Comparison of ENCODE assay signal across 10 cellular contexts in the genomic region with DNA sequence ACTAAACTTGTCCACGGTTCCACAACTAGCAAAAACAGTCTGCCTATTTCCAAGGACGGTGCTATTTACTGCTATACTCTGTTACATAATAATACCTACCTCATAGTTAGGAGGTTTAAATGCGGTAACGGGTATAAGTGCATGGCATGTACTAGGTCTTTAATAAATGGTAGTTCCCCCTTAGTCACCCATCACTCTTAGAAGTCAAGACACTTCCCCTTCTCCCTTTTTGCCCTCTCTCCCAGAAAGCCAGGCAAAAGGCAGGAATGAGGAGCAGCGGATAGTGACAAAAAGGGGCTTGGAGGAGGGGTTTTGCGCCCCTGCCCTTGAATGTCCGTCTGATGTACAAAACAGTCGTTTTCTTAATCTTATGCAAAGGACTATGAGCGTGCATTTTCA. TPM values are rescaled to one million over a fixed set of nuclear protein-coding genes. Genes with fewer than 3 reads are reported as not detected.
DNase-seq lines count a peak whose midpoint lies in the region; ATAC-seq, FAIRE-seq and TF ChIP-seq lines count a peak whose summit lies in the region.
"Had no signal": no experiment of that assay in that cellular context is flagged by ENCODE, and none has a peak within 500 bp of the region (broad histone marks: within the 10 kb centered on the region; RNA-seq: fewer than 3 reads in every experiment).

No MANE protein-coding gene starts in this region.

- H3K9me3 Mint-ChIP-seq in natural killer cell = no peaks in the 10 kb centered on the region

- peaks cover 50 to 56% of the 10 kb centered on the region in 2 donors for H3K4me1 Mint-ChIP-seq in natural killer cell

- TF ChIP-seq POLR2A in GM12891 (IDR thresholded peaks at IDR 0.05; ENCODE audit: low read depth, low read length) = no peak

- no peaks in the 10 kb centered on the region for H3K27me3 Mint-ChIP-seq in natural killer cell (ENCODE audit: low read depth in 2 of 2)

- peak overlapping the region; percentile 87 to 99 for H3K27ac Mint-ChIP-seq in natural killer cell

- no peaks in the 10 kb centered on the region for H3K9me3 ChIP-seq in ascending aorta
- no peaks in the 10 kb centered on the region for H3K9me3 ChIP-seq in psoas muscle

- H3K36me3 Mint-ChIP-seq in natural killer cell = no peaks in the 10 kb centered on the region

- no peak for FAIRE-seq in GM12891 (lab: Jason Lieb, UNC)
- FAIRE-seq: bronchial epithelial cell had no signal

- H3K4me3 Mint-ChIP-seq in natural killer cell = peak overlapping the region; percentile 94

- TF ChIP-seq CTCF in HL-60 (IDR thresholded peaks at IDR 0.05; ENCODE audit: insufficient read depth, low read length) = no peak
- no peak for TF ChIP-seq CTCF in ascending aorta (IDR thresholded peaks at IDR 0.05)
- TF ChIP-seq CTCF in natural killer cell (IDR thresholded peaks at IDR 0.05) = no peak
- TF ChIP-seq CTCF in psoas muscle (IDR thresholded peaks at IDR 0.05) = no peak

- peaks cover 0 to 9% of the 10 kb centered on the region in 2 donors for H3K36me3 ChIP-seq in ascending aorta
- peaks cover 3 to 12% of the 10 kb centered on the region in 2 donors for H3K36me3 ChIP-seq in psoas muscle (ENCODE audit: insufficient read depth in 1 of 2, low read depth in 1 of 2)

- 85 to 93% (median 85%) methylated on average over 9 of the region's 9 CpGs for WGBS in psoas muscle, 3 donors

- H3K27me3 ChIP-seq in HL-60 (ENCODE audit: insufficient read depth, poor library complexity, severe bottlenecking) (no peaks in the 10 kb centered on the region), ascending aorta (no peaks in the 10 kb centered on the region), psoas muscle (ENCODE audit: insufficient read depth in 3 of 3, low read length in 2 of 3) (no peaks in the 10 kb centered on the region)

- ATAC-seq in natural killer cell (no peak), HG03280 (IDR thresholded peaks at IDR 0.05; ENCODE audit: unreplicated experiment) (no peak), psoas muscle (no peak), HG03342 (IDR thresholded peaks at IDR 0.05; ENCODE audit: unreplicated experiment) (no peak)

- peak overlapping the region; percentile 96 for H3K27ac ChIP-seq in HL-60 (replicated peaks)
- peak overlapping the region; percentile 94 to 95 for H3K27ac ChIP-seq in ascending aorta
- no peak overlapping the region for H3K27ac ChIP-seq in psoas muscle

- intact Hi-C loops in ascending aorta (cut with DNase I) = loop anchor here (2.0 kb wide), 1 partner anchor 53 kb away; the partner anchor contains the start of gene TMEM101
- intact Hi-C loops in natural killer cell (cut with micrococcal nuclease) = no loop called here
- intact Hi-C loops in psoas muscle (cut with DNase I) = no loop called here

- peak; percentile 52 for DNase-seq in CD1c-positive myeloid dendritic cell (ENCODE audit: extremely low spot score)
- DNase-seq in HL-60 (ENCODE audit: low read depth in 1 of 2, low spot score in 1 of 2) = peak in 1 of 2 experiments; percentile 13
- DNase-seq in ascending aorta (ENCODE audit: low spot score in 2 of 2) = no peak
- DNase-seq in natural killer cell = no peak
- no peak for DNase-seq in GM12891 (ENCODE audit: insufficient read length, low spot score)
- no peak for DNase-seq in psoas muscle
- DNase-seq: NCI-H2171 treated with DMSO at 0.1 percent for 48 hours had no signal

- H3K4me3 ChIP-seq in HL-60 (replicated peaks; ENCODE audit: insufficient read depth, low read length) (no peak overlapping the region), ascending aorta (no peak overlapping the region), psoas muscle (no peak overlapping the region)

- peaks cover 5 to 33% of the 10 kb centered on the region in 2 donors for H3K4me1 ChIP-seq in ascending aorta
- peaks cover 43% of the 10 kb centered on the region for H3K4me1 ChIP-seq in psoas muscle

TF ChIP-seq in GM12891, 5 proteins besides CTCF, POLR2A, EP300 and RAD21:
- no peak for TF ChIP-seq PAX5 (IDR thresholded peaks at IDR 0.05; ENCODE audit: insufficient read depth, low read length, severe bottlenecking)

RNA-seq across cellular contexts. Expression of gene LSM12, which starts 1.1 kb away (rescaled TPM):
- 12.5 TPM for total RNA-seq in ascending aorta
- 10 to 100 TPM; 46.9 to 54.0 (median 51.8) TPM for total RNA-seq in natural killer cell
- polyA plus RNA-seq in GM12891 (2012; ENCODE audit: low read depth, missing spikeins) = 33.3 TPM
- 10 to 100 TPM; 39.6 to 65.9 (median 52.9) TPM for total RNA-seq in psoas muscle
- 10 to 100 TPM; 42.7 to 52.9 (median 47.9) TPM for polyA plus RNA-seq in psoas muscle

RNA-seq across cellular contexts. Expression of gene G6PC3, which starts 3.0 kb away (rescaled TPM):
- total RNA-seq in ascending aorta (111 TPM), natural killer cell (10 to 100 TPM; 18.2 to 21.7 (median 20.6) TPM), psoas muscle (10 to 100 TPM; 27.7 to 43.3 (median 37.6) TPM)
- polyA plus RNA-seq in GM12891 (2012; ENCODE audit: low read depth, missing spikeins) = 40.9 TPM
- polyA plus RNA-seq in psoas muscle = 10 to 100 TPM; 43.9 to 72.9 (median 61.0) TPM

RNA-seq across cellular contexts. Expression of gene TMEM101, which starts 52.8 kb away (rescaled TPM):
- total RNA-seq in ascending aorta (11.0 TPM), natural killer cell (10 to 100 TPM; 11.3 to 13.9 (median 11.5) TPM), psoas muscle (10 to 100 TPM; 13.2 to 25.4 (median 18.3) TPM)
- 26.9 TPM for polyA plus RNA-seq in GM12891 (2012; ENCODE audit: low read depth, missing spikeins)
- 10 to 100 TPM; 22.2 to 52.6 (median 42.4) TPM for polyA plus RNA-seq in psoas muscle

RNA-seq across cellular contexts. Expression of gene HDAC5, which starts 55.9 kb away (rescaled TPM):
- 189 TPM for total RNA-seq in ascending aorta
- total RNA-seq in natural killer cell = 100 to 1,000 TPM in 1 of 3 donors, 10 to 100 TPM in 2; 79.2 to 100 (median 91.9) TPM
- 16.4 TPM for polyA plus RNA-seq in GM12891 (2012; ENCODE audit: low read depth, missing spikeins)
- total RNA-seq in psoas muscle = 10 to 100 TPM; 24.4 to 75.6 (median 61.2) TPM
- 10 to 100 TPM in 2 of 3 donors, 1 to 10 TPM in 1; 8.8 to 35.8 (median 30.2) TPM for polyA plus RNA-seq in psoas muscle
